4 cellular contexts compared by ENCODE assay signal in genomic region chr3:189672346-189672745, GRCh38. TPM values are rescaled to one million over a fixed set of nuclear protein-coding genes. Genes with fewer than 3 reads are reported as not detected.
"Had no signal": no experiment of that assay in that cellular context is flagged by ENCODE, and none has a peak within 500 bp of the region (broad histone marks: within the 10 kb centered on the region; RNA-seq: fewer than 3 reads in every experiment).

No MANE protein-coding gene starts in this region.

RNA-seq across cellular contexts. Expression of gene TP63, which starts 41.2 kb away (rescaled TPM):
- total RNA-seq: Right ventricle myocardium inferior, SJSA1, SK-MEL-5 had no signal
- polyA plus RNA-seq: SK-N-SH had no signal
